In genomic region chr1:202283379-202283844, GRCh38 we compare ENCODE assay signal across 8 cellular contexts. TPM values are rescaled to one million over a fixed set of nuclear protein-coding genes. Genes with fewer than 3 reads are reported as not detected.
DNase-seq lines count a peak whose midpoint lies in the region; ATAC-seq and TF ChIP-seq lines count a peak whose summit lies in the region.

No MANE protein-coding gene starts in this region.

- DNase-seq in GM04503 (ENCODE audit: low read depth) (peak; percentile 77), NCI-H2029 treated with DMSO at 0.1 percent for 48 hours (lab: John Stamatoyannopoulos, UW) (peak; percentile 62), ascending aorta (ENCODE audit: low spot score in 2 of 2) (no peak), trophoblast cell (peak; percentile 62 to 77), sigmoid colon (no peak), D341Med (ENCODE audit: low spot score) (no peak)
- DNase-seq in stimulated activated CD4-positive, alpha-beta T cell treated with anti-CD3 and anti-CD28 coated beads, Interleukin-4, amount 100 ng/mL, for 4 hours = no peak

- no peaks in the 10 kb centered on the region for H3K79me2 ChIP-seq in trophoblast cell (ENCODE audit: control insufficient read depth, insufficient read depth, low read length, poor library complexity)

- H3K23ac ChIP-seq in trophoblast cell (ENCODE audit: low read length) = no peak overlapping the region

- no peak overlapping the region for H2BK5ac ChIP-seq in trophoblast cell (ENCODE audit: low read depth, low read length, poor library complexity)

- H3K36me3 ChIP-seq in ascending aorta (peaks cover 0 to 8% of the 10 kb centered on the region in 2 donors), trophoblast cell (ENCODE audit: control insufficient read depth in 1 of 2, insufficient read depth in 2 of 2, low read length in 2 of 2) (no peaks in the 10 kb centered on the region), sigmoid colon (no peaks in the 10 kb centered on the region), gastroesophageal sphincter (no peaks in the 10 kb centered on the region)

- no peak overlapping the region for H3K4ac ChIP-seq in trophoblast cell (ENCODE audit: low read depth, low read length)

- H4K91ac ChIP-seq in trophoblast cell (ENCODE audit: low read depth, low read length) = no peak overlapping the region

- H4K8ac ChIP-seq in trophoblast cell (ENCODE audit: low read depth, low read length) = no peak overlapping the region

- TF ChIP-seq CTCF in ascending aorta (IDR thresholded peaks at IDR 0.05) (no peak), sigmoid colon (IDR thresholded peaks at IDR 0.05) (no peak), gastroesophageal sphincter (IDR thresholded peaks at IDR 0.05) (no peak)

- H3K27me3 ChIP-seq in ascending aorta (no peaks in the 10 kb centered on the region), trophoblast cell (ENCODE audit: insufficient read depth, low read length) (peaks cover 4% of the 10 kb centered on the region), sigmoid colon (no peaks in the 10 kb centered on the region), gastroesophageal sphincter (no peaks in the 10 kb centered on the region)

- TF ChIP-seq POLR2A in sigmoid colon (IDR thresholded peaks at IDR 0.05) (no peak), gastroesophageal sphincter (IDR thresholded peaks at IDR 0.05) (no peak)

- no peaks in the 10 kb centered on the region for H3K79me1 ChIP-seq in trophoblast cell (ENCODE audit: low read length)

- WGBS in trophoblast cell (ENCODE audit: extremely low coverage, insufficient coverage, insufficient read length) = no CpG with 5 or more reads among the region's 10 CpGs
- WGBS in sigmoid colon, 2 donors = 27 to 69% methylated on average over 10 of the region's 10 CpGs
- 32 to 36% methylated on average over 1 to 6 of the region's 10 CpGs for WGBS in gastroesophageal sphincter (ENCODE audit: low coverage in 1 of 2), 2 donors

- intact Hi-C loops in ascending aorta (cut with DNase I) (no loop called here), sigmoid colon (cut with DNase I) (no loop called here)

- H2BK12ac ChIP-seq in trophoblast cell (ENCODE audit: low read length) = no peak overlapping the region

- H3K9me3 ChIP-seq in ascending aorta = no peaks in the 10 kb centered on the region
- H3K9me3 ChIP-seq in trophoblast cell (ENCODE audit: insufficient read depth, low read depth, low read length) = no peaks in the 10 kb centered on the region
- H3K9me3 ChIP-seq in sigmoid colon = no peaks in the 10 kb centered on the region
- H3K9me3 ChIP-seq in gastroesophageal sphincter = no peaks in the 10 kb centered on the region

- no peak overlapping the region for H3K9ac ChIP-seq in trophoblast cell (ENCODE audit: low read length)

- H3K4me2 ChIP-seq in trophoblast cell (ENCODE audit: low read length) = no peak overlapping the region

- no peak overlapping the region for H2AK5ac ChIP-seq in trophoblast cell (ENCODE audit: low read length)

- ATAC-seq in gastroesophageal sphincter = no peak

- H3K4me1 ChIP-seq in ascending aorta = peaks cover 22 to 49% of the 10 kb centered on the region in 2 donors
- peaks cover 0 to 5% of the 10 kb centered on the region in 2 experiments for H3K4me1 ChIP-seq in trophoblast cell (ENCODE audit: control insufficient read depth in 1 of 2, insufficient read depth in 2 of 2, low read length in 2 of 2)
- H3K4me1 ChIP-seq in sigmoid colon = peaks cover 0 to 20% (median 3%) of the 10 kb centered on the region in 4 donors
- no peaks in the 10 kb centered on the region for H3K4me1 ChIP-seq in gastroesophageal sphincter

- no peak overlapping the region for H2BK120ac ChIP-seq in trophoblast cell (ENCODE audit: insufficient read depth, low read length, poor library complexity)

- H3K27ac ChIP-seq in ascending aorta (peak overlapping the region; percentile 78 to 79), trophoblast cell (ENCODE audit: low read depth, low read length) (no peak overlapping the region), sigmoid colon (no peak overlapping the region), gastroesophageal sphincter (no peak overlapping the region)

- H3K4me3 ChIP-seq in ascending aorta (no peak overlapping the region), trophoblast cell (ENCODE audit: low read depth, low read length) (no peak overlapping the region), sigmoid colon (no peak overlapping the region), gastroesophageal sphincter (no peak overlapping the region)

- H3K18ac ChIP-seq in trophoblast cell (ENCODE audit: low read length) = no peak overlapping the region

- H3K14ac ChIP-seq in trophoblast cell (ENCODE audit: low read length) = no peak overlapping the region

- TF ChIP-seq EP300 in sigmoid colon (IDR thresholded peaks at IDR 0.05) (no peak), gastroesophageal sphincter (IDR thresholded peaks at IDR 0.05) (no peak)

- no peak overlapping the region for H2AFZ ChIP-seq in trophoblast cell (ENCODE audit: insufficient read depth, low read length, poor library complexity)

- H4K12ac ChIP-seq in trophoblast cell (ENCODE audit: low read depth, low read length) = no peak overlapping the region

RNA-seq across cellular contexts. Expression of gene UBE2T, which starts 58.3 kb away (rescaled TPM):
- total RNA-seq in ascending aorta = not detected
- 44.5 and 45.0 TPM in 2 replicates for polyA plus RNA-seq in trophoblast cell (2013)
- total RNA-seq in sigmoid colon = 1 to 10 TPM; 2.5 to 6.4 (median 4.1) TPM
- 10 to 100 TPM; 12.6 to 37.6 (median 23.1) TPM for polyA plus RNA-seq in sigmoid colon
- 1 to 10 TPM in 3 of 4 donors, not detected in 1; 1.7 to 7.3 (median 6.4) TPM for total RNA-seq in gastroesophageal sphincter

Comparison
In these comparisons a context has a peak if more than half of its experiments do, and no peak if none do; other contexts are left out.
1. DNase-seq: peak in GM04503 (single experiment), NCI-H2029 treated with DMSO at 0.1 percent for 48 hours (single experiment) and trophoblast cell (2 of 2); none in ascending aorta (0 of 2), sigmoid colon (single experiment), stimulated activated CD4-positive, alpha-beta T cell treated with anti-CD3 and anti-CD28 coated beads, Interleukin-4, amount 100 ng/mL, for 4 hours (0 of 2) and D341Med (single experiment).
2. H3K27ac ChIP-seq: peak in ascending aorta (2 of 2); none in trophoblast cell (single experiment), sigmoid colon (0 of 4) and gastroesophageal sphincter (0 of 4).